ENCODE assay signal across 15 cellular contexts in genomic region chr21:38229260-38229877, GRCh38. TPM values are rescaled to one million over a fixed set of nuclear protein-coding genes. Genes with fewer than 3 reads are reported as not detected.
DNase-seq lines count a peak whose midpoint lies in the region; ATAC-seq, FAIRE-seq and TF ChIP-seq lines count a peak whose summit lies in the region.
"Had no signal": no experiment of that assay in that cellular context is flagged by ENCODE, and none has a peak within 500 bp of the region (broad histone marks: within the 10 kb centered on the region; RNA-seq: fewer than 3 reads in every experiment).

No MANE protein-coding gene starts in this region.

- H4K20me1 ChIP-seq in DND-41 (ENCODE audit: insufficient read depth, low read length), result no peaks in the 10 kb centered on the region
- no peaks in the 10 kb centered on the region for H4K20me1 ChIP-seq in K562 (replicated peaks; ENCODE audit: control insufficient read depth, insufficient read depth, low read length)
- H4K20me1 ChIP-seq in HepG2 (ENCODE audit: insufficient read depth, low read length), result no peaks in the 10 kb centered on the region

- POLR2A ChIA-PET in K562 (lab: Yijun Ruan, JAX), result no interaction called here
- POLR2A ChIA-PET in HepG2 (lab: Yijun Ruan, JAX), result no interaction called here

- ATAC-seq in DND-41 (ENCODE audit: insufficient read depth, low read depth) (no peak), K562 (no peak), HepG2 (no peak), GM21423 (IDR thresholded peaks at IDR 0.05; ENCODE audit: unreplicated experiment) (no peak)
- no peak for ATAC-seq in stimulated activated memory B cell treated with anti-CD40 and anti-IgM and Interleukin-4, amounts not matched to agents 10 μg/mL and 1 μg/mL and 100 μg/mL, for 72 hours

- FAIRE-seq in K562 (lab: Jason Lieb, UNC) (no peak), HepG2 (lab: Jason Lieb, UNC) (no peak)
- FAIRE-seq: astrocyte, colon, endothelial cell of umbilical vein, RCC 7860 had no signal

- in situ Hi-C loops in K562 (cut with MboI) (no loop called here), HepG2 (cut with HindIII; ENCODE audit: extremely low pct_ligation_motif_present, low pct_unique_long_range_greater_than_20kb) (no loop called here)

- H3K36me3 ChIP-seq in DND-41 (ENCODE audit: insufficient read depth, low read length), result no peaks in the 10 kb centered on the region
- no peaks in the 10 kb centered on the region for H3K36me3 ChIP-seq in HUES48 (ENCODE audit: control insufficient read depth, insufficient read depth, low read length)
- H3K36me3 ChIP-seq in K562 (ENCODE audit: control insufficient read depth, insufficient read depth, low read length), result no peaks in the 10 kb centered on the region
- no peaks in the 10 kb centered on the region for H3K36me3 ChIP-seq in HepG2 (replicated peaks in 1 of 2; ENCODE audit: control insufficient read depth in 1 of 2, insufficient read depth in 2 of 2, low read length in 2 of 2)
- H3K36me3 ChIP-seq: pancreas had no signal

- intact Hi-C loops in K562 (cut with micrococcal nuclease), result no loop called here
- intact Hi-C loops in HepG2 (cut with micrococcal nuclease; ENCODE audit: unreplicated experiment), result no loop called here

- TF ChIP-seq CTCF in DND-41 (IDR thresholded peaks at IDR 0.05; ENCODE audit: borderline replicate concordance, extremely low read depth, low read length, poor library complexity, severe bottlenecking) (no peak), K562 (IDR thresholded peaks at IDR 0.05 in 2 of 3, conservative IDR thresholded peaks at IDR 0.05 in 1 of 3; ENCODE audit: insufficient read depth in 2 of 3, low read depth in 1 of 3, low read length in 3 of 3) (no peak), HepG2 (CRISPR knock-in tag; IDR thresholded peaks at IDR 0.05) (no peak)

- H3K9me1 ChIP-seq in K562 (ENCODE audit: control insufficient read depth, insufficient read depth, low read length), result no peaks in the 10 kb centered on the region

- H3K4me2 ChIP-seq in DND-41 (ENCODE audit: insufficient read depth, low read length), result no peak overlapping the region
- H3K4me2 ChIP-seq in K562 (ENCODE audit: insufficient read depth, low read length), result no peak overlapping the region
- H3K4me2 ChIP-seq in HepG2 (ENCODE audit: low read depth, low read length), result no peak overlapping the region

- no peak overlapping the region for H3K27ac Mint-ChIP-seq in stimulated activated memory B cell treated with anti-CD40 and anti-IgM and Interleukin-4, amounts not matched to agents 10 μg/mL and 1 μg/mL and 100 μg/mL, for 72 hours
- H3K27ac Mint-ChIP-seq: activated CD4-positive, alpha-beta T cell treated with anti-CD3 and anti-CD28 coated beads, Interleukin-2, amount 10 ng/mL, durations not matched to agents 24 days and 14 days; activated naive CD4-positive, alpha-beta T cell treated with anti-CD3 and anti-CD28 coated beads for 36 hours had no signal

- H3K4me3 ChIP-seq in DND-41 (ENCODE audit: low read depth in 1 of 2, low read length in 2 of 2) (no peak overlapping the region), HUES48 (ENCODE audit: low read depth, low read length) (peak overlapping the region; percentile 21; the same call in 1 of the 2 replicates), K562 (no peak overlapping the region), HepG2 (replicated peaks in 1 of 3; ENCODE audit: insufficient read depth in 1 of 3, low read depth in 2 of 3, low read length in 3 of 3) (no peak overlapping the region)
- H3K4me3 ChIP-seq: pancreas had no signal

- no peaks in the 10 kb centered on the region for H3K4me1 ChIP-seq in DND-41 (ENCODE audit: insufficient read depth, low read length)
- peaks cover 10% of the 10 kb centered on the region; the same call in 1 of the 2 replicates for H3K4me1 ChIP-seq in HUES48 (ENCODE audit: control insufficient read depth, insufficient read depth, low read length)
- H3K4me1 ChIP-seq in K562 (replicated peaks in 1 of 2; ENCODE audit: control insufficient read depth in 2 of 2, insufficient read depth in 2 of 2, low read length in 2 of 2), result no peaks in the 10 kb centered on the region
- H3K4me1 ChIP-seq in HepG2 (ENCODE audit: insufficient read depth, low read length), result no peaks in the 10 kb centered on the region
- H3K4me1 ChIP-seq: pancreas had no signal

- TF ChIP-seq RAD21 in K562 (CRISPR knock-in tag; conservative IDR thresholded peaks at IDR 0.05 in 1 of 2, IDR thresholded peaks at IDR 0.05 in 1 of 2) (no peak), HepG2 (CRISPR knock-in tag; IDR thresholded peaks at IDR 0.05) (no peak)

- no peak for TF ChIP-seq POLR2A in K562 (conservative IDR thresholded peaks at IDR 0.05)
- no peak for TF ChIP-seq POLR2A in HepG2 (IDR thresholded peaks at IDR 0.05; ENCODE audit: insufficient read depth in 1 of 2, low read depth in 2 of 2, low read length in 2 of 2)

- no peak overlapping the region for H3K4me3 Mint-ChIP-seq in stimulated activated memory B cell treated with anti-CD40 and anti-IgM and Interleukin-4, amounts not matched to agents 10 μg/mL and 1 μg/mL and 100 μg/mL, for 72 hours
- H3K4me3 Mint-ChIP-seq: activated CD4-positive, alpha-beta T cell treated with anti-CD3 and anti-CD28 coated beads, Interleukin-2, amount 10 ng/mL, durations not matched to agents 24 days and 14 days; activated naive CD4-positive, alpha-beta T cell treated with anti-CD3 and anti-CD28 coated beads for 36 hours had no signal

- H3K27me3 ChIP-seq in DND-41 (ENCODE audit: insufficient read depth, low read length, poor library complexity) (no peaks in the 10 kb centered on the region), HUES48 (ENCODE audit: control insufficient read depth, insufficient read depth, low read length) (no peaks in the 10 kb centered on the region), K562 (ENCODE audit: control insufficient read depth in 2 of 2, insufficient read depth in 2 of 2, low read length in 2 of 2) (no peaks in the 10 kb centered on the region), HepG2 (ENCODE audit: control insufficient read depth in 1 of 2, insufficient read depth in 2 of 2, low read length in 2 of 2) (no peaks in the 10 kb centered on the region)
- H3K27me3 ChIP-seq: pancreas had no signal

- H3K4me1 Mint-ChIP-seq in stimulated activated memory B cell treated with anti-CD40 and anti-IgM and Interleukin-4, amounts not matched to agents 10 μg/mL and 1 μg/mL and 100 μg/mL, for 72 hours, result no peaks in the 10 kb centered on the region
- H3K4me1 Mint-ChIP-seq: activated CD4-positive, alpha-beta T cell treated with anti-CD3 and anti-CD28 coated beads, Interleukin-2, amount 10 ng/mL, durations not matched to agents 24 days and 14 days had no signal

- H3K9me3 ChIP-seq in DND-41 (ENCODE audit: insufficient read depth, low read length, severe bottlenecking) (peaks cover 53% of the 10 kb centered on the region), HUES48 (ENCODE audit: control insufficient read depth, insufficient read depth, low read length) (peaks cover 73% of the 10 kb centered on the region), K562 (replicated peaks; ENCODE audit: control insufficient read depth, insufficient read depth, low read depth, low read length) (peaks cover 5% of the 10 kb centered on the region; the same call in 1 of the 2 replicates), HepG2 (ENCODE audit: low read length) (peaks cover 73% of the 10 kb centered on the region)

- H3K9ac ChIP-seq in DND-41 (ENCODE audit: low read depth, low read length) (no peak overlapping the region), HUES48 (ENCODE audit: low read depth, low read length) (no peak overlapping the region), K562 (ENCODE audit: insufficient read depth in 1 of 2, low read depth in 2 of 2, low read length in 2 of 2) (no peak overlapping the region), HepG2 (ENCODE audit: insufficient read depth, low read depth, low read length) (no peak overlapping the region)

- no peak for TF ChIP-seq EP300 in K562 (IDR thresholded peaks at IDR 0.05; ENCODE audit: low read length)
- TF ChIP-seq EP300 in HepG2 (IDR thresholded peaks at IDR 0.05; ENCODE audit: low read depth in 2 of 2, low read length in 2 of 2), result no peak
- no peak for TF ChIP-seq EP300 in HepG2 (CRISPR knock-in tag; IDR thresholded peaks at IDR 0.05; ENCODE audit: borderline replicate concordance)

- H3K9me3 Mint-ChIP-seq in stimulated activated memory B cell treated with anti-CD40 and anti-IgM and Interleukin-4, amounts not matched to agents 10 μg/mL and 1 μg/mL and 100 μg/mL, for 72 hours, result peaks cover 28% of the 10 kb centered on the region

- peak; percentile 5 for DNase-seq in DND-41
- peak in 1 of 4 experiments; percentile 24 for DNase-seq in K562 (ENCODE audit: extremely low read depth in 1 of 4, low spot score in 3 of 4)
- no peak for DNase-seq in HepG2 (ENCODE audit: low spot score)
- no peak for DNase-seq in OCI-M2 (lab: John Stamatoyannopoulos, UW; ENCODE audit: unreplicated experiment)
- no peak for DNase-seq in cortex of kidney (lab: John Stamatoyannopoulos, UW)
- DNase-seq: activated CD4-positive, alpha-beta T cell treated with anti-CD3 and anti-CD28 coated beads, Interleukin-2, amount 10 ng/mL, durations not matched to agents 24 days and 14 days; activated naive CD4-positive, alpha-beta T cell treated with anti-CD3 and anti-CD28 coated beads for 36 hours; pancreas had no signal

- H3K36me3 Mint-ChIP-seq in stimulated activated memory B cell treated with anti-CD40 and anti-IgM and Interleukin-4, amounts not matched to agents 10 μg/mL and 1 μg/mL and 100 μg/mL, for 72 hours, result peaks cover 12% of the 10 kb centered on the region

- no TSS peak for BruUV-seq in K562 (replicated peaks; lab: Mats Ljungman, UMichigan)
- no TSS peak for BruUV-seq in HepG2 (replicated peaks; lab: Mats Ljungman, UMichigan)

- H3K27ac ChIP-seq in DND-41 (ENCODE audit: low read length), result no peak overlapping the region
- H3K27ac ChIP-seq in HUES48 (ENCODE audit: low read depth, low read length), result no peak overlapping the region
- H3K27ac ChIP-seq in K562 (ENCODE audit: extremely low read depth, low read depth, low read length), result no peak overlapping the region
- H3K27ac ChIP-seq in HepG2 (ENCODE audit: extremely low read length, insufficient read depth, low read length), result no peak overlapping the region

- H3K79me2 ChIP-seq in DND-41 (ENCODE audit: insufficient read depth, low read length) (no peaks in the 10 kb centered on the region), K562 (ENCODE audit: control insufficient read depth, insufficient read depth, low read length) (no peaks in the 10 kb centered on the region), HepG2 (ENCODE audit: insufficient read depth, low read length) (no peaks in the 10 kb centered on the region)

- WGBS in K562 (ENCODE audit: insufficient coverage, low coverage, missing lambda C conversion rate), result 2% methylated on average over 9 of the region's 9 CpGs
- 16% methylated on average over 9 of the region's 9 CpGs for WGBS in HepG2 (ENCODE audit: low lambda C conversion rate)

- CTCF ChIA-PET in K562 (lab: Yijun Ruan, JAX; ENCODE audit: low intra/inter-chr PET ratio), result no interaction called here
- CTCF ChIA-PET in HepG2 (lab: Yijun Ruan, JAX; ENCODE audit: low intra/inter-chr PET ratio, low total read pairs), result no interaction called here

- H3K27me3 Mint-ChIP-seq in stimulated activated memory B cell treated with anti-CD40 and anti-IgM and Interleukin-4, amounts not matched to agents 10 μg/mL and 1 μg/mL and 100 μg/mL, for 72 hours, result no peaks in the 10 kb centered on the region
- H3K27me3 Mint-ChIP-seq: activated CD4-positive, alpha-beta T cell treated with anti-CD3 and anti-CD28 coated beads, Interleukin-2, amount 10 ng/mL, durations not matched to agents 24 days and 14 days had no signal

- no peak overlapping the region for H2AFZ ChIP-seq in DND-41 (ENCODE audit: low read depth, low read length)
- no peak overlapping the region for H2AFZ ChIP-seq in K562 (ENCODE audit: low read depth, low read length)
- no peak overlapping the region for H2AFZ ChIP-seq in HepG2 (ENCODE audit: low read length)

RNA-seq across cellular contexts. Expression of gene KCNJ15, which starts 27.4 kb away (rescaled TPM):
- total RNA-seq in K562 (2011; cell fraction: chromatin; rRNA removed; ENCODE audit: low replicate concordance), result 10.7 and 19.3 TPM in 2 replicates
- total RNA-seq in K562 (2011; cell fraction: nucleolus; rRNA removed), result 5.0 and 7.9 TPM in 2 replicates
- total RNA-seq in K562 (2011; cell fraction: nucleoplasm; rRNA removed), result 5.3 and 7.6 TPM in 2 replicates
- 0.41 TPM in 1 of 2 replicates, not detected in the other for total RNA-seq in K562 (2014; rRNA removed)
- 0.91 and 0.96 TPM in 2 replicates for total RNA-seq in K562 (2014; rRNA removed; fragmentation: Illumina TruSeq; extraction: Trizol)
- total RNA-seq in K562 (2015; rRNA removed; fragmentation: Illumina TruSeq; extraction: Trizol), result 0.68 and 1.1 TPM in 2 replicates
- total RNA-seq in K562 (2021), result 0.69 and 2.5 TPM in 2 replicates
- polyA plus RNA-seq in K562 (2011; rRNA removed), result 3.0 and 5.2 TPM in 2 replicates
- polyA plus RNA-seq in K562 (2011; cell fraction: cytosol; rRNA removed), result 0.94 and 2.5 TPM in 2 replicates
- polyA plus RNA-seq in K562 (2011; cell fraction: nucleus; rRNA removed), result 5.0 and 6.3 TPM in 2 replicates
- polyA plus RNA-seq in K562 (2012), result 0.89 and 3.2 TPM in 2 replicates
- polyA plus RNA-seq in K562 (2014; fragmentation: Illumina TruSeq; extraction: Trizol), result 0.15 and 0.42 TPM in 2 replicates
- under 1 TPM; 0.70 to 0.73 TPM for polyA plus RNA-seq in K562 (2014; fragmentation: Nextera tagmentation; extraction: Ambion mirVana)
- 0.20 and 0.32 TPM in 2 replicates for polyA plus RNA-seq in K562 (2014; rRNA removed)
- polyA minus RNA-seq in K562 (2011; rRNA and poly(A)+ RNA removed), result 4.0 and 7.7 TPM in 2 replicates
- polyA minus RNA-seq in K562 (2011; cell fraction: cytosol; rRNA and poly(A)+ RNA removed), result 1.1 TPM in 1 of 2 replicates, not detected in the other
- polyA minus RNA-seq in K562 (2011; cell fraction: nucleus; rRNA and poly(A)+ RNA removed), result 6.7 and 7.4 TPM in 2 replicates
- not detected in 2 replicates for total RNA-seq in HepG2 (2016; rRNA removed; fragmentation: Illumina TruSeq; extraction: Trizol)
- not detected in 2 replicates for total RNA-seq in HepG2 (2016; cell fraction: cytosol; rRNA removed; fragmentation: Illumina TruSeq; extraction: Trizol; ENCODE audit: low read depth)
- total RNA-seq in HepG2 (2016; cell fraction: insoluble cytoplasmic fraction; rRNA removed; fragmentation: Illumina TruSeq; extraction: Trizol), result not detected in 2 replicates
- not detected in 2 replicates for total RNA-seq in HepG2 (2016; cell fraction: membrane; rRNA removed; fragmentation: Illumina TruSeq; extraction: Trizol)
- not detected in 2 replicates for total RNA-seq in HepG2 (2016; cell fraction: nucleus; rRNA removed; fragmentation: Illumina TruSeq; extraction: Trizol)
- not detected in 2 replicates for polyA plus RNA-seq in HepG2 (2011; rRNA removed)
- not detected in 2 replicates for polyA plus RNA-seq in HepG2 (2011; cell fraction: cytosol; rRNA removed)
- polyA plus RNA-seq in HepG2 (2011; cell fraction: nucleus; rRNA removed), result not detected in 2 replicates
- polyA plus RNA-seq in HepG2 (2012), result not detected in 2 replicates
- not detected in 2 replicates for polyA plus RNA-seq in HepG2 (2016; cell fraction: cytosol; fragmentation: Illumina TruSeq; extraction: Trizol; ENCODE audit: low read depth)
- polyA plus RNA-seq in HepG2 (2016; cell fraction: insoluble cytoplasmic fraction; fragmentation: Illumina TruSeq; extraction: Trizol; ENCODE audit: low read depth), result not detected in 2 replicates
- polyA plus RNA-seq in HepG2 (2016; cell fraction: membrane; fragmentation: Illumina TruSeq; extraction: Trizol; ENCODE audit: low read depth), result not detected in 2 replicates
- polyA plus RNA-seq in HepG2 (2016; cell fraction: nucleus; fragmentation: Illumina TruSeq; extraction: Trizol; ENCODE audit: insufficient read depth, low read depth), result not detected in 2 replicates
- 2.6 TPM in 1 of 2 replicates, not detected in the other for polyA minus RNA-seq in HepG2 (2011; rRNA and poly(A)+ RNA removed; ENCODE audit: low replicate concordance)
- polyA minus RNA-seq in HepG2 (2011; cell fraction: cytosol; rRNA and poly(A)+ RNA removed), result not detected in 2 replicates
- polyA minus RNA-seq in HepG2 (2011; cell fraction: nucleus; rRNA and poly(A)+ RNA removed), result not detected in 2 replicates
